In genomic region chr12:4152145-4152795, GRCh38 we compare ENCODE assay signal across 16 cellular contexts.
A peak's percentile ranks its signal among the peaks of the same experiment; 100 is the strongest.
DNase-seq lines count a peak whose midpoint lies in the region; ATAC-seq and TF ChIP-seq lines count a peak whose summit lies in the region.
"Had no signal": no experiment of that assay in that cellular context is flagged by ENCODE, and none has a peak within 500 bp of the region (broad histone marks: within the 10 kb centered on the region; RNA-seq: fewer than 3 reads in every experiment).

No MANE protein-coding gene starts in this region.

- H3K4me1 Mint-ChIP-seq in IgD-negative memory B cell: peaks cover 56 to 66% (median 66%) of the 10 kb centered on the region in 3 donors
- H3K4me1 Mint-ChIP-seq in activated T-helper 2 cell treated with anti-CD3 and anti-CD28 coated beads, Interferon-gamma antibody, Interleukin-2, Interleukin-4, amounts not matched to agents 10 μg/mL and 5 μg/mL and 100 μg/mL, durations not matched to agents 14 hours and 24 hours and 36 hours (ENCODE audit: low read depth): peaks cover 80% of the 10 kb centered on the region
- H3K4me1 Mint-ChIP-seq in natural killer cell: peaks cover 52 to 64% of the 10 kb centered on the region in 2 donors

- DNase-seq in activated CD4-positive, CD25-positive, alpha-beta regulatory T cell (lab: John Stamatoyannopoulos, UW): no peak
- DNase-seq in activated T-helper 2 cell treated with anti-CD3 and anti-CD28 coated beads, Interferon-gamma antibody, Interleukin-2, Interleukin-4, amounts not matched to agents 10 μg/mL and 5 μg/mL and 100 μg/mL, durations not matched to agents 14 hours and 24 hours and 36 hours (ENCODE audit: low spot score): no peak
- DNase-seq in natural killer cell (no peak), GM13976 (ENCODE audit: low spot score) (no peak), dermis blood vessel endothelial cell (no peak)
- DNase-seq: C1 segment of cervical spinal cord, foreskin keratinocyte, GM23248, KG1, NCI-H1417 treated with DMSO at 0.1 percent for 48 hours, ovary, thyroid gland, WERI-Rb-1 had no signal

- TF ChIP-seq CTCF in natural killer cell (IDR thresholded peaks at IDR 0.05) (no peak), GM13976 (IDR thresholded peaks at IDR 0.05; ENCODE audit: borderline replicate concordance, control extremely low read depth, extremely low read depth, insufficient read depth, missing control alignments) (no peak)

- H3K27me3 Mint-ChIP-seq in IgD-negative memory B cell: no peaks in the 10 kb centered on the region
- no peaks in the 10 kb centered on the region for H3K27me3 Mint-ChIP-seq in activated T-helper 2 cell treated with anti-CD3 and anti-CD28 coated beads, Interferon-gamma antibody, Interleukin-2, Interleukin-4, amounts not matched to agents 10 μg/mL and 5 μg/mL and 100 μg/mL, durations not matched to agents 14 hours and 24 hours and 36 hours (ENCODE audit: low read depth)
- peaks cover 0 to 2% of the 10 kb centered on the region in 2 donors for H3K27me3 Mint-ChIP-seq in natural killer cell (ENCODE audit: low read depth in 2 of 2)

- peak overlapping the region; percentile 89 to 98 (median 95) for H3K27ac Mint-ChIP-seq in IgD-negative memory B cell
- H3K27ac Mint-ChIP-seq in activated T-helper 2 cell treated with anti-CD3 and anti-CD28 coated beads, Interferon-gamma antibody, Interleukin-2, Interleukin-4, amounts not matched to agents 10 μg/mL and 5 μg/mL and 100 μg/mL, durations not matched to agents 14 hours and 24 hours and 36 hours: peak overlapping the region; percentile 95
- H3K27ac Mint-ChIP-seq in natural killer cell: peak overlapping the region; percentile 93 to 94

- H3K4me3 Mint-ChIP-seq in IgD-negative memory B cell: peak overlapping the region in 3 of 4 donors; percentile 41 to 88 (median 84)
- no peak overlapping the region for H3K4me3 Mint-ChIP-seq in activated T-helper 2 cell treated with anti-CD3 and anti-CD28 coated beads, Interferon-gamma antibody, Interleukin-2, Interleukin-4, amounts not matched to agents 10 μg/mL and 5 μg/mL and 100 μg/mL, durations not matched to agents 14 hours and 24 hours and 36 hours (ENCODE audit: low read depth)
- H3K4me3 Mint-ChIP-seq in natural killer cell: peak overlapping the region; percentile 58

- intact Hi-C loops in activated T-helper 2 cell treated with anti-CD3 and anti-CD28 coated beads, Interferon-gamma antibody, Interleukin-2, Interleukin-4, amounts not matched to agents 10 μg/mL and 5 μg/mL and 100 μg/mL, durations not matched to agents 14 hours and 24 hours and 36 hours (cut with micrococcal nuclease): no loop called here
- intact Hi-C loops in natural killer cell (cut with micrococcal nuclease): loop anchor here (2.0 kb wide), 1 partner anchor 121 kb away; the partner anchor contains the start of gene CCND2

- in situ Hi-C loops in GM13976 (cut with MboI; ENCODE audit: low sequenced_read_pairs, unreplicated experiment): no loop called here

- H3K9me3 Mint-ChIP-seq in IgD-negative memory B cell (peaks cover 0 to 4% (median 0%) of the 10 kb centered on the region in 3 donors), natural killer cell (no peaks in the 10 kb centered on the region)
- peaks cover 13% of the 10 kb centered on the region for H3K9me3 Mint-ChIP-seq in activated T-helper 2 cell treated with anti-CD3 and anti-CD28 coated beads, Interferon-gamma antibody, Interleukin-2, Interleukin-4, amounts not matched to agents 10 μg/mL and 5 μg/mL and 100 μg/mL, durations not matched to agents 14 hours and 24 hours and 36 hours

- ATAC-seq in activated CD4-positive, CD25-positive, alpha-beta regulatory T cell treated with anti-CD3 and anti-CD28 coated beads, Interleukin-2, amount 50 U/mL, for 24 hours: peak; percentile 49 to 52
- peak; percentile 12 to 28 (median 14) for ATAC-seq in natural killer cell
- no peak for ATAC-seq in GM21717 (IDR thresholded peaks at IDR 0.05; ENCODE audit: unreplicated experiment)
- ATAC-seq: foreskin keratinocyte had no signal

- H3K36me3 Mint-ChIP-seq in IgD-negative memory B cell (no peaks in the 10 kb centered on the region), natural killer cell (no peaks in the 10 kb centered on the region)
- peaks cover 3% of the 10 kb centered on the region for H3K36me3 Mint-ChIP-seq in activated T-helper 2 cell treated with anti-CD3 and anti-CD28 coated beads, Interferon-gamma antibody, Interleukin-2, Interleukin-4, amounts not matched to agents 10 μg/mL and 5 μg/mL and 100 μg/mL, durations not matched to agents 14 hours and 24 hours and 36 hours (ENCODE audit: low read depth)
